7 cellular contexts compared by ENCODE assay signal in genomic region chr3:13657660-13658435, GRCh38.
A peak's percentile ranks its signal among the peaks of the same experiment; 100 is the strongest.
DNase-seq lines count a peak whose midpoint lies in the region; ATAC-seq, FAIRE-seq and TF ChIP-seq lines count a peak whose summit lies in the region.

No MANE protein-coding gene starts in this region.

- H3K27me3 ChIP-seq in OCI-LY3 (ENCODE audit: low read depth, low read length) (peaks cover 36% of the 10 kb centered on the region), foreskin keratinocyte (no peaks in the 10 kb centered on the region), pancreas (peaks cover 0 to 5% (median 2%) of the 10 kb centered on the region in 4 donors), upper lobe of right lung (no peaks in the 10 kb centered on the region)

- no peaks in the 10 kb centered on the region for H3K36me3 ChIP-seq in OCI-LY3 (replicated peaks; ENCODE audit: low read depth, low read length)
- H3K36me3 ChIP-seq in pancreas, result no peaks in the 10 kb centered on the region
- H3K36me3 ChIP-seq in upper lobe of right lung, result no peaks in the 10 kb centered on the region

- H3K27ac ChIP-seq in OCI-LY3 (ENCODE audit: low read length) (no peak overlapping the region), foreskin keratinocyte (no peak overlapping the region), pancreas (no peak overlapping the region), upper lobe of right lung (no peak overlapping the region)

- no peak for TF ChIP-seq POLR2A in H54 (IDR thresholded peaks at IDR 0.05; ENCODE audit: low read depth, low read length)

- peak overlapping the region; percentile 49 for H3K4me2 ChIP-seq in OCI-LY3 (ENCODE audit: low read length)

- FAIRE-seq in H54 (lab: Jason Lieb, UNC), result no peak
- no peak for FAIRE-seq in pancreas (lab: Jason Lieb, UNC)

- TF ChIP-seq CTCF in OCI-LY3 (IDR thresholded peaks at IDR 0.05; ENCODE audit: low read depth, low read length), result peak; percentile 87
- peak; percentile 96 for TF ChIP-seq CTCF in foreskin keratinocyte (conservative IDR thresholded peaks at IDR 0.05)
- TF ChIP-seq CTCF in pancreas (IDR thresholded peaks at IDR 0.05), result peak; percentile 59 to 71 (median 68)
- TF ChIP-seq CTCF in upper lobe of right lung (IDR thresholded peaks at IDR 0.05), result peak; percentile 77

- H2AFZ ChIP-seq in OCI-LY3 (ENCODE audit: low read depth, low read length), result no peak overlapping the region

- H4K20me1 ChIP-seq in OCI-LY3 (ENCODE audit: insufficient read depth, low read length), result peaks cover 3% of the 10 kb centered on the region; the same call in 1 of the 2 replicates

- H3K9me3 ChIP-seq in OCI-LY3 (ENCODE audit: insufficient read depth, low read length), result no peaks in the 10 kb centered on the region
- no peaks in the 10 kb centered on the region for H3K9me3 ChIP-seq in pancreas
- no peaks in the 10 kb centered on the region for H3K9me3 ChIP-seq in upper lobe of right lung

- DNase-seq in GDM1 (lab: John Stamatoyannopoulos, UW) (peak; percentile 16), H54 (ENCODE audit: insufficient read length, low spot score) (peak; percentile 98), foreskin keratinocyte (peak in 1 of 2 donors; percentile 29), pancreas (peak in 5 of 6 donors; percentile 26 to 88 (median 71)), upper lobe of right lung (peak; percentile 79)

- H3K4me1 ChIP-seq in OCI-LY3 (ENCODE audit: low read length) (peaks cover 25% of the 10 kb centered on the region), foreskin keratinocyte (no peaks in the 10 kb centered on the region), pancreas (no peaks in the 10 kb centered on the region), upper lobe of right lung (peaks cover 4% of the 10 kb centered on the region)

- 8 to 14% methylated on average over 25 of the region's 25 CpGs for WGBS in pancreas, 2 donors

- no peaks in the 10 kb centered on the region for H3K9me3 Mint-ChIP-seq in activated T-helper 17 cell treated with anti-CD3 and anti-CD28 coated beads, Interleukin-2, amount 50 U/mL, for 72 hours

- H3K36me3 Mint-ChIP-seq in activated T-helper 17 cell treated with anti-CD3 and anti-CD28 coated beads, Interleukin-2, amount 50 U/mL, for 72 hours (ENCODE audit: low read depth), result no peaks in the 10 kb centered on the region

- no peaks in the 10 kb centered on the region for H3K79me2 ChIP-seq in OCI-LY3 (ENCODE audit: low read length)

- peak; percentile 70 for ATAC-seq in activated T-helper 17 cell treated with anti-CD3 and anti-CD28 coated beads, Interleukin-2, amount 50 U/mL, for 72 hours (replicated peaks)
- ATAC-seq in foreskin keratinocyte (peak; percentile 75), pancreas (peak; percentile 81 to 94 (median 92)), upper lobe of right lung (peak; percentile 86)

- peaks cover 15% of the 10 kb centered on the region for H3K4me1 Mint-ChIP-seq in activated T-helper 17 cell treated with anti-CD3 and anti-CD28 coated beads, Interleukin-2, amount 50 U/mL, for 72 hours

- no peak overlapping the region for H3K9ac ChIP-seq in OCI-LY3 (ENCODE audit: low read length)

- H3K27me3 Mint-ChIP-seq in activated T-helper 17 cell treated with anti-CD3 and anti-CD28 coated beads, Interleukin-2, amount 50 U/mL, for 72 hours, result peaks cover 5% of the 10 kb centered on the region

- peak overlapping the region; percentile 10; the same call in 1 of the 2 replicates for H3K4me3 ChIP-seq in OCI-LY3 (ENCODE audit: low read length)
- H3K4me3 ChIP-seq in pancreas, result no peak overlapping the region
- no peak overlapping the region for H3K4me3 ChIP-seq in upper lobe of right lung

- intact Hi-C loops in pancreas (cut with DNase I) (loop anchor here in 2 of 3 donors (5.0 to 10.0 kb wide), 3 partner anchors 224 to 563 kb away; partner anchors contain the start of gene WNT7A (in 1 of the 2)), upper lobe of right lung (cut with DNase I) (loop anchor here (5.0 to 10.0 kb wide), 2 partner anchors 224 to 563 kb away; partner anchors contain the start of gene WNT7A)

- H3K4me3 Mint-ChIP-seq in activated T-helper 17 cell treated with anti-CD3 and anti-CD28 coated beads, Interleukin-2, amount 50 U/mL, for 72 hours, result no peak overlapping the region

- no peak overlapping the region for H3K27ac Mint-ChIP-seq in activated T-helper 17 cell treated with anti-CD3 and anti-CD28 coated beads, Interleukin-2, amount 50 U/mL, for 72 hours
